ENCODE assay signal across 9 cellular contexts in the genomic region with DNA sequence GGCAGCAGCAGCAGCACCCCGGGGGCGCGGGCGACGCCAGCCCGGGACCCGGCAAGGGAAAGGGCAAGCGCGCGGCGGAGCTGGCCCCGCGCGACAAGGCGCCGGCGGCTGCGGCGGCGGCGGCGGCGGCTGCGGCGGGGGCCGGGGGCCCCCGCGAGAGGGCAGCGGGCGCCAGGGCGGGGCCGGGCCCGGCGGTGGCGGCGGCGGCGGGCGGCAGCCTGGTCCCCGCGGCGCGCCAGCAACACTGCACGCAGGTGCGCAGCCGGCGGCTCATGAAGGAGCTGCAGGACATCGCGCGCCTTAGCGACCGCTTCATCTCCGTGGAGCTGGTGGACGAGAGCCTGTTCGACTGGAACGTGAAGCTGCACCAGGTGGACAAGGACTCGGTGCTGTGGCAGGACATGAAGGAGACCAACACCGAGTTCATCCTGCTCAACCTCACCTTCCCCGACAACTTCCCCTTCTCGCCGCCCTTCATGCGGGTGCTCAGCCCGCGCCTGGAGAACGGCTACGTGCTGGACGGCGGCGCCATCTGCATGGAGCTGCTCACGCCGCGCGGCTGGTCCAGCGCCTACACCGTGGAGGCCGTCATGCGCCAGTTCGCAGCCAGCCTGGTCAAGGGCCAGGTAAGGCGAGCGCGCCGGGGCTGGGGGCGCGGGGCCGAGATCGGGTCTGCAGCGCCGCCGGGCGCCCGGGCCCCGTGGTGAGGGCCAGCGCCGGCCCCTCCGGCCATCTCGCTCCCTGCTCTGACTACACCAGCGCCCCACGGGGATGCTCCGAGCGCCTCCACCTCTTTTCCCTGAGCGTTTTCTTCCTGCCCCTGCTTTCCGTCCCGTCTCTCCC. TPM values are rescaled to one million over a fixed set of nuclear protein-coding genes. Genes with fewer than 3 reads are reported as not detected.
DNase-seq lines count a peak whose midpoint lies in the region; ATAC-seq and TF ChIP-seq lines count a peak whose summit lies in the region.
"Had no signal": no experiment of that assay in that cellular context is flagged by ENCODE, and none has a peak within 500 bp of the region (broad histone marks: within the 10 kb centered on the region; RNA-seq: fewer than 3 reads in every experiment).

A gene with protein sequence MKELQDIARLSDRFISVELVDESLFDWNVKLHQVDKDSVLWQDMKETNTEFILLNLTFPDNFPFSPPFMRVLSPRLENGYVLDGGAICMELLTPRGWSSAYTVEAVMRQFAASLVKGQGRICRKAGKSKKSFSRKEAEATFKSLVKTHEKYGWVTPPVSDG (plus strand): TSS at position 238 of the 843 bp plus-strand sequence. CDS start 35 bp downstream, at position 273.

- WGBS in urinary bladder: under 1% methylated on average over 102 of the region's 103 CpGs

- CTCF ChIA-PET in CD8-positive, alpha-beta memory T cell (lab: Charles Lee): no interaction called here

- DNase-seq in CD8-positive, alpha-beta memory T cell: peak in 1 of 5 donors; percentile 14
- no peak for DNase-seq in NT2/D1 (ENCODE audit: low read depth, low spot score)
- DNase-seq in effector memory CD4-positive, alpha-beta T cell: no peak
- peak in 1 of 2 experiments; percentile 48 for DNase-seq in mesothelial cell of epicardium (ENCODE audit: low spot score in 2 of 2, unreplicated experiment in 2 of 2)
- DNase-seq in cerebellar nuclear complex (lab: John Stamatoyannopoulos, UW): no peak
- no peak for DNase-seq in NCI-H187 treated with DMSO at 0.1 percent for 48 hours (lab: John Stamatoyannopoulos, UW)

- H3K27ac ChIP-seq in CD8-positive, alpha-beta memory T cell (ENCODE audit: low read depth, low read length): no peak within 1 kb of the TSS
- H3K27ac ChIP-seq in effector memory CD4-positive, alpha-beta T cell (ENCODE audit: insufficient read depth, low read length, poor library complexity, severe bottlenecking): no peak within 1 kb of the TSS
- H3K27ac ChIP-seq in urinary bladder (ENCODE audit: low read depth): no peak within 1 kb of the TSS
- H3K27ac ChIP-seq: epithelial cell of prostate had no signal

- peak; percentile 54 for ATAC-seq in GM21423 (IDR thresholded peaks at IDR 0.05; ENCODE audit: unreplicated experiment)

- H3K36me3 ChIP-seq in CD8-positive, alpha-beta memory T cell (ENCODE audit: insufficient read depth, low read length): no peaks in the 10 kb centered on the region
- H3K36me3 ChIP-seq in NT2/D1 (ENCODE audit: insufficient read depth, insufficient read length, low read length) (no peaks in the 10 kb centered on the region), urinary bladder (ENCODE audit: insufficient read depth) (no peaks in the 10 kb centered on the region)
- no peaks in the 10 kb centered on the region for H3K36me3 ChIP-seq in effector memory CD4-positive, alpha-beta T cell (ENCODE audit: control insufficient read depth, insufficient read depth, low read length)

- no peak for TF ChIP-seq CTCF in mesothelial cell of epicardium (IDR thresholded peaks at IDR 0.05; ENCODE audit: unreplicated experiment)

- peaks cover 18% of the 10 kb centered on the region for H3K27me3 ChIP-seq in CD8-positive, alpha-beta memory T cell (ENCODE audit: insufficient read depth, low read length, poor library complexity, severe bottlenecking)
- H3K27me3 ChIP-seq in NT2/D1 (ENCODE audit: insufficient read depth, insufficient read length): peaks cover 51% of the 10 kb centered on the region
- H3K27me3 ChIP-seq in effector memory CD4-positive, alpha-beta T cell (replicated peaks; ENCODE audit: control insufficient read depth, insufficient read depth, low read length, poor library complexity, severe bottlenecking): peaks cover 8% of the 10 kb centered on the region

- H3K36me3 Mint-ChIP-seq in CD8-positive, alpha-beta memory T cell: no peaks in the 10 kb centered on the region
- H3K36me3 Mint-ChIP-seq in mesothelial cell of epicardium: no peaks in the 10 kb centered on the region

- H3K27me3 Mint-ChIP-seq in CD8-positive, alpha-beta memory T cell: peaks cover 26 to 62% of the 10 kb centered on the region in 2 donors
- peaks cover 68% of the 10 kb centered on the region for H3K27me3 Mint-ChIP-seq in mesothelial cell of epicardium (ENCODE audit: low read depth)

- H3K9ac ChIP-seq in NT2/D1 (ENCODE audit: insufficient read length, low read depth): peak within 1 kb of the TSS; percentile 76

- no peak within 1 kb of the TSS for H3K27ac Mint-ChIP-seq in CD8-positive, alpha-beta memory T cell
- H3K27ac Mint-ChIP-seq in mesothelial cell of epicardium: no peak within 1 kb of the TSS

- POLR2A ChIA-PET in CD8-positive, alpha-beta memory T cell (lab: Charles Lee): no interaction called here

- no peak within 1 kb of the TSS for H3K4me3 ChIP-seq in CD8-positive, alpha-beta memory T cell (ENCODE audit: low read length)
- H3K4me3 ChIP-seq in NT2/D1 (ENCODE audit: insufficient read length, low read depth): peak within 1 kb of the TSS; percentile 74
- peak within 1 kb of the TSS; percentile 36 for H3K4me3 ChIP-seq in effector memory CD4-positive, alpha-beta T cell (ENCODE audit: insufficient read depth, low read depth, low read length, poor library complexity, severe bottlenecking)
- H3K4me3 ChIP-seq in urinary bladder (ENCODE audit: low read depth, low read length): peak within 1 kb of the TSS; percentile 34

- H3K4me3 Mint-ChIP-seq in CD8-positive, alpha-beta memory T cell: peak within 1 kb of the TSS; percentile 51 to 84 (median 61)
- peak within 1 kb of the TSS; percentile 80 for H3K4me3 Mint-ChIP-seq in mesothelial cell of epicardium

- H3K9me3 Mint-ChIP-seq in CD8-positive, alpha-beta memory T cell: peaks cover 0 to 5% (median 0%) of the 10 kb centered on the region in 5 donors
- H3K9me3 Mint-ChIP-seq in mesothelial cell of epicardium: peaks cover 3% of the 10 kb centered on the region

- H3K4me1 ChIP-seq in CD8-positive, alpha-beta memory T cell (ENCODE audit: insufficient read depth, low read length): peaks cover 6% of the 10 kb centered on the region
- H3K4me1 ChIP-seq in NT2/D1 (ENCODE audit: insufficient read depth, insufficient read length): peaks cover 2% of the 10 kb centered on the region
- peaks cover 8% of the 10 kb centered on the region for H3K4me1 ChIP-seq in effector memory CD4-positive, alpha-beta T cell (ENCODE audit: control insufficient read depth, insufficient read depth, low read length, poor library complexity, severe bottlenecking)
- H3K4me1 ChIP-seq in urinary bladder (ENCODE audit: insufficient read depth): no peaks in the 10 kb centered on the region

- no peaks in the 10 kb centered on the region for H3K9me3 ChIP-seq in CD8-positive, alpha-beta memory T cell (ENCODE audit: low read length)
- H3K9me3 ChIP-seq in NT2/D1 (ENCODE audit: insufficient read depth, low read length): no peaks in the 10 kb centered on the region
- H3K9me3 ChIP-seq in effector memory CD4-positive, alpha-beta T cell (ENCODE audit: control insufficient read depth, low read length): no peaks in the 10 kb centered on the region

- peaks cover 6 to 19% (median 18%) of the 10 kb centered on the region in 3 donors for H3K4me1 Mint-ChIP-seq in CD8-positive, alpha-beta memory T cell
- peaks cover 15% of the 10 kb centered on the region for H3K4me1 Mint-ChIP-seq in mesothelial cell of epicardium

RNA-seq across cellular contexts. Expression of the gene that starts here (rescaled TPM):
- total RNA-seq in CD8-positive, alpha-beta memory T cell: not detected
- not detected for polyA plus RNA-seq in CD8-positive, alpha-beta memory T cell
- total RNA-seq in mesothelial cell of epicardium (3.9 to 4.4 TPM (median 4.2 TPM) in 3 replicates), urinary bladder (0.48 TPM)
- polyA plus RNA-seq in urinary bladder: 0.46 TPM
